In the genomic region with DNA sequence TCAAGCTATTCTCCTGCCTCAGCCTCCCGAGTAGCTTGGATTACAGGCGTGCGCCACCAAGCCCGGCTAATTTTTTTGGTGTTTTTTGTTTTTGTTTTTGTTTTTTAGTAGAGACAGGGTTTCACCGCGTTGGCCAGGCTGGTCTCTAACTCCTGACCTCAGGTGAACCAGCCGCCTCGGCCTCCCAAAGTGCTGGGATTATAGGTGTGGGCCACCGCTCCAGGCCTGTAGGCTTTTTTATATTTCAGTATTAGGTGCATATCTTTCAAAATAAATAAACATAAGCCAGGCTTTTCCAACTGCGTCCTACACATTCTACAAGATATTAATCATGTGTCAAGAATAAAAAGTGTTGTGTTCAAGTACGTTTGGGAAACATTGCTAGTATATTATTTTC, we compare ENCODE assay signal across 9 cellular contexts. TPM values are rescaled to one million over a fixed set of nuclear protein-coding genes. Genes with fewer than 3 reads are reported as not detected.
A peak's percentile ranks its signal among the peaks of the same experiment; 100 is the strongest.
DNase-seq lines count a peak whose midpoint lies in the region; ATAC-seq, FAIRE-seq and TF ChIP-seq lines count a peak whose summit lies in the region.
"Not testable (repeated sequence)": the region's sequence is repeated elsewhere in the genome, so short reads cannot be mapped to it uniquely, and the experiment has no call there.
"Had no signal": no experiment of that assay in that cellular context is flagged by ENCODE, and none has a peak within 500 bp of the region (broad histone marks: within the 10 kb centered on the region; RNA-seq: fewer than 3 reads in every experiment).

No MANE protein-coding gene starts in this region.

- in situ Hi-C loops in IMR-90 (cut with MboI; ENCODE audit: low sequenced_read_pairs), result not testable (repeated sequence)

- H2BK120ac ChIP-seq in IMR-90 (ENCODE audit: low read depth, low read length), result 0 out of 2 replicates have a peak overlapping the region, but pooled peaks have one; percentile 23
- not testable (repeated sequence) for H2BK120ac ChIP-seq in neuronal stem cell (ENCODE audit: low read depth, low read length)

- not testable (repeated sequence) for TF ChIP-seq POLR2A in IMR-90 (IDR thresholded peaks at IDR 0.05; ENCODE audit: low read depth, low read length)

- ATAC-seq in IMR-90 (ENCODE audit: low read depth), result not testable (repeated sequence)

- H3K36me3 ChIP-seq in BLaER1 treated with 17β-estradiol and CSF1 and Interleukin-3, amounts not matched to agents 10 nM and 100 nM; IMR-90 (ENCODE audit: control insufficient read depth, insufficient read depth, low read length); ascending aorta; kidney (ENCODE audit: control insufficient read depth in 1 of 2, insufficient read depth in 2 of 2, low read length in 2 of 2); neuronal stem cell (replicated peaks in 1 of 2; ENCODE audit: control insufficient read depth in 2 of 2, insufficient read depth in 2 of 2, low read length in 2 of 2); subcutaneous abdominal adipose tissue (ENCODE audit: control insufficient read depth in 5 of 5, insufficient read depth in 5 of 5, low read length in 5 of 5): not testable (repeated sequence)

- peak overlapping the region; percentile 71; the same call in 1 of the 2 replicates for H3K56ac ChIP-seq in IMR-90 (ENCODE audit: extremely low read depth, insufficient read depth, low read length)

- H2AK9ac ChIP-seq in IMR-90 (replicated peaks; ENCODE audit: low read depth, low read length, poor library complexity), result not testable (repeated sequence)

- not testable (repeated sequence) for H2AK5ac ChIP-seq in IMR-90 (ENCODE audit: low read depth, low read length); neuronal stem cell (ENCODE audit: low read depth, low read length)

- not testable (repeated sequence) for H3K18ac ChIP-seq in IMR-90 (ENCODE audit: low read depth, low read length); neuronal stem cell (ENCODE audit: low read length)

- not testable (repeated sequence) for H3K23ac ChIP-seq in IMR-90 (ENCODE audit: low read depth, low read length); neuronal stem cell (ENCODE audit: low read depth, low read length, poor library complexity)

- H3K4me3 ChIP-seq in BLaER1 treated with 17β-estradiol and CSF1 and Interleukin-3, amounts not matched to agents 10 nM and 100 nM, result peak overlapping the region; percentile 70 to 82 (median 79)
- peak overlapping the region; percentile 61 for H3K4me3 ChIP-seq in IMR-90 (ENCODE audit: insufficient read depth, low read depth, low read length)
- peak overlapping the region; percentile 59 to 79 for H3K4me3 ChIP-seq in ascending aorta
- peak overlapping the region; percentile 51 for H3K4me3 ChIP-seq in epithelial cell of esophagus (ENCODE audit: low read length)
- H3K4me3 ChIP-seq in kidney (ENCODE audit: low read length in 2 of 2), result peak overlapping the region; percentile 49 to 72
- peak overlapping the region in 1 of 2 donors; percentile 50 for H3K4me3 ChIP-seq in neuronal stem cell (ENCODE audit: low read length in 2 of 2)
- peak overlapping the region; percentile 53 to 69 (median 65) for H3K4me3 ChIP-seq in subcutaneous abdominal adipose tissue (ENCODE audit: low read depth in 1 of 5, low read length in 5 of 5)

- H3K14ac ChIP-seq in IMR-90 (replicated peaks; ENCODE audit: low read depth, low read length); neuronal stem cell (ENCODE audit: low read length): not testable (repeated sequence)

- peak overlapping the region; percentile 47 to 89 (median 85); a peak in 16 of 22 replicates for H3K9ac ChIP-seq in BLaER1 treated with 17β-estradiol and CSF1 and Interleukin-3, amounts not matched to agents 10 nM and 100 nM
- H3K9ac ChIP-seq in IMR-90 (ENCODE audit: low read depth, low read length) (0 out of 2 replicates have a peak overlapping the region, but pooled peaks have one; percentile 63), subcutaneous abdominal adipose tissue (ENCODE audit: low read length in 5 of 5) (peak overlapping the region in 1 of 5 donors; percentile 52)
- H3K9ac ChIP-seq in kidney (ENCODE audit: low read length in 2 of 2); neuronal stem cell (ENCODE audit: low read depth, low read length, poor library complexity): not testable (repeated sequence)

- POLR2A ChIA-PET in IMR-90 (lab: Charles Lee; ENCODE audit: unreplicated experiment), result not testable (repeated sequence)

- H2BK12ac ChIP-seq in neuronal stem cell (ENCODE audit: low read length), result not testable (repeated sequence)

- no CpG with 5 or more reads among the region's 11 CpGs for WGBS in IMR-90 (ENCODE audit: extremely low coverage in 2 of 2, insufficient read length in 1 of 2), 2 experiments
- WGBS in neuronal stem cell (ENCODE audit: extremely low coverage in 2 of 2, insufficient read length in 2 of 2, insufficient replicate concordance in 1 of 2), 2 donors, result no CpG with 5 or more reads among the region's 11 CpGs

- not testable (repeated sequence) for H3K9me3 ChIP-seq in BLaER1 treated with 17β-estradiol and CSF1 and Interleukin-3, amounts not matched to agents 10 nM and 100 nM (replicated peaks in 1 of 11); IMR-90 (ENCODE audit: control insufficient read depth, insufficient read depth, low read length); ascending aorta; kidney (ENCODE audit: control insufficient read depth in 1 of 2, low read length in 2 of 2); neuronal stem cell (replicated peaks in 1 of 2; ENCODE audit: control insufficient read depth in 2 of 2, insufficient read depth in 1 of 2, low read depth in 1 of 2, low read length in 2 of 2); subcutaneous abdominal adipose tissue (ENCODE audit: control insufficient read depth in 5 of 5, low read length in 5 of 5)

- H2AFZ ChIP-seq in IMR-90 (replicated peaks; ENCODE audit: low read length, poor library complexity), result not testable (repeated sequence)
- peak overlapping the region; percentile 79 for H2AFZ ChIP-seq in neuronal stem cell (ENCODE audit: low read length)

- TF ChIP-seq RAD21 in IMR-90 (IDR thresholded peaks at IDR 0.05; ENCODE audit: low read length), result not testable (repeated sequence)

- not testable (repeated sequence) for H3K27me3 Mint-ChIP-seq in T-helper 2 cell treated with Interferon-gamma antibody and Interleukin-4, amounts not matched to agents 5 μg/mL and 100 μg/mL, for 36 hours (ENCODE audit: low read depth)

- H3K4ac ChIP-seq in IMR-90 (ENCODE audit: low read depth, low read length), result peak overlapping the region; percentile 64; the same call in 1 of the 2 replicates
- not testable (repeated sequence) for H3K4ac ChIP-seq in neuronal stem cell (ENCODE audit: low read length)

- not testable (repeated sequence) for H2BK20ac ChIP-seq in IMR-90 (ENCODE audit: low read depth, low read length)

- dilution Hi-C loops in IMR-90 (cut with HindIII; ENCODE audit: low sequenced_read_pairs, unreplicated experiment), result not testable (repeated sequence)

- CTCF ChIA-PET in IMR-90 (lab: Yijun Ruan, JAX), result not testable (repeated sequence)

- FAIRE-seq in kidney (lab: Jason Lieb, UNC), result not testable (repeated sequence)

- BruUV-seq in IMR-90 (replicated peaks; lab: Mats Ljungman, UMichigan), result not testable (repeated sequence)

- peak overlapping the region; percentile 62 for H2BK5ac ChIP-seq in IMR-90 (ENCODE audit: low read depth, low read length, poor library complexity, severe bottlenecking)
- H2BK5ac ChIP-seq in neuronal stem cell (ENCODE audit: low read length), result not testable (repeated sequence)

- H3K27ac Mint-ChIP-seq in T-helper 2 cell treated with Interferon-gamma antibody and Interleukin-4, amounts not matched to agents 5 μg/mL and 100 μg/mL, for 36 hours, result peak overlapping the region; percentile 83

- intact Hi-C loops in IMR-90 (cut with micrococcal nuclease); kidney (cut with DNase I): not testable (repeated sequence)
- intact Hi-C loops in ascending aorta (cut with DNase I), result loop anchor here (10.0 kb wide), 1 partner anchor 209 kb away; no protein-coding TSS in a partner anchor

- H3K4me3 Mint-ChIP-seq in T-helper 2 cell treated with Interferon-gamma antibody and Interleukin-4, amounts not matched to agents 5 μg/mL and 100 μg/mL, for 36 hours, result peak overlapping the region; percentile 83

- H3K4me2 ChIP-seq in BLaER1 treated with 17β-estradiol and CSF1 and Interleukin-3, amounts not matched to agents 10 nM and 100 nM, result peak overlapping the region; percentile 30 to 65 (median 60); a peak in 17 of 22 replicates
- H3K4me2 ChIP-seq in IMR-90 (ENCODE audit: low read depth, low read length), result peak overlapping the region; percentile 85
- not testable (repeated sequence) for H3K4me2 ChIP-seq in neuronal stem cell (ENCODE audit: insufficient read depth, low read length, poor library complexity, severe bottlenecking)

- H3K79me1 ChIP-seq in IMR-90 (ENCODE audit: low read depth in 1 of 2, low read length in 2 of 2); neuronal stem cell (ENCODE audit: low read depth, low read length): not testable (repeated sequence)

- H4K5ac ChIP-seq in IMR-90 (ENCODE audit: low read depth, low read length), result peak overlapping the region; percentile 89; the same call in 1 of the 2 replicates

- not testable (repeated sequence) for TF ChIP-seq CTCF in IMR-90 (conservative IDR thresholded peaks at IDR 0.05; ENCODE audit: low read depth, low read length); ascending aorta (IDR thresholded peaks at IDR 0.05); epithelial cell of esophagus (IDR thresholded peaks at IDR 0.05; ENCODE audit: insufficient read depth, low read depth, low read length, missing control alignments); kidney (IDR thresholded peaks at IDR 0.05; ENCODE audit: borderline replicate concordance, extremely low read depth, insufficient read depth)

- DNase-seq in IMR-90; T-helper 2 cell treated with Interferon-gamma antibody and Interleukin-4, amounts not matched to agents 5 μg/mL and 100 μg/mL, for 36 hours (ENCODE audit: low spot score); ascending aorta (ENCODE audit: low spot score in 2 of 2); epithelial cell of esophagus (ENCODE audit: low read depth); kidney; neuronal stem cell (ENCODE audit: low spot score): not testable (repeated sequence)

- not testable (repeated sequence) for H3K9me1 ChIP-seq in IMR-90 (ENCODE audit: insufficient read depth, low read length)

- H3K27me3 ChIP-seq in BLaER1 treated with 17β-estradiol and CSF1 and Interleukin-3, amounts not matched to agents 10 nM and 100 nM; IMR-90 (ENCODE audit: control insufficient read depth, insufficient read depth, low read length); ascending aorta; neuronal stem cell (ENCODE audit: control insufficient read depth in 3 of 3, insufficient read depth in 3 of 3, low read depth in 1 of 3, low read length in 3 of 3); subcutaneous abdominal adipose tissue (ENCODE audit: control insufficient read depth in 5 of 5, insufficient read depth in 4 of 5, low read length in 5 of 5): not testable (repeated sequence)

- H4K91ac ChIP-seq in IMR-90 (ENCODE audit: insufficient read depth, low read depth, low read length); neuronal stem cell (ENCODE audit: low read depth, low read length, poor library complexity): not testable (repeated sequence)

- H3K9me3 Mint-ChIP-seq in T-helper 2 cell treated with Interferon-gamma antibody and Interleukin-4, amounts not matched to agents 5 μg/mL and 100 μg/mL, for 36 hours, result not testable (repeated sequence)

- H3K27ac ChIP-seq in BLaER1 treated with 17β-estradiol and CSF1 and Interleukin-3, amounts not matched to agents 10 nM and 100 nM, result peak overlapping the region in 10 of 11 experiments; percentile 29 to 90 (median 72); a peak in 19 of 22 replicates
- H3K27ac ChIP-seq in IMR-90 (ENCODE audit: insufficient read depth, low read length) (peak overlapping the region; percentile 69; the same call in 1 of the 2 replicates), ascending aorta (peak overlapping the region; percentile 52 to 76), kidney (ENCODE audit: low read depth in 2 of 2, low read length in 2 of 2) (peak overlapping the region in 1 of 2 donors; percentile 51)
- H3K27ac ChIP-seq in neuronal stem cell (replicated peaks; ENCODE audit: low read length); subcutaneous abdominal adipose tissue (ENCODE audit: low read depth, low read length): not testable (repeated sequence)

- H3K36me3 Mint-ChIP-seq in T-helper 2 cell treated with Interferon-gamma antibody and Interleukin-4, amounts not matched to agents 5 μg/mL and 100 μg/mL, for 36 hours (ENCODE audit: low read depth), result not testable (repeated sequence)

- H2BK15ac ChIP-seq in IMR-90 (ENCODE audit: low read depth, low read length); neuronal stem cell (ENCODE audit: low read length): not testable (repeated sequence)

- not testable (repeated sequence) for H3K4me1 ChIP-seq in BLaER1 treated with 17β-estradiol and CSF1 and Interleukin-3, amounts not matched to agents 10 nM and 100 nM; IMR-90 (ENCODE audit: control insufficient read depth, insufficient read depth, low read length); ascending aorta; kidney (ENCODE audit: control insufficient read depth in 1 of 2, insufficient read depth in 1 of 2, low read depth in 1 of 2, low read length in 2 of 2); neuronal stem cell (ENCODE audit: control insufficient read depth in 2 of 2, insufficient read depth in 1 of 2, low read depth in 1 of 2, low read length in 2 of 2); subcutaneous abdominal adipose tissue (ENCODE audit: control insufficient read depth in 5 of 5, insufficient read depth in 5 of 5, low read length in 5 of 5)

- H4K8ac ChIP-seq in IMR-90 (ENCODE audit: low read depth in 2 of 2, low read length in 2 of 2), result peak overlapping the region; percentile 89 to 95
- H4K8ac ChIP-seq in neuronal stem cell (ENCODE audit: low read depth, low read length), result not testable (repeated sequence)

- not testable (repeated sequence) for H3K4me1 Mint-ChIP-seq in T-helper 2 cell treated with Interferon-gamma antibody and Interleukin-4, amounts not matched to agents 5 μg/mL and 100 μg/mL, for 36 hours (ENCODE audit: low read depth)

- H4K20me1 ChIP-seq in BLaER1 treated with 17β-estradiol and CSF1 and Interleukin-3, amounts not matched to agents 10 nM and 100 nM, result peaks cover 0 to 16% (median 0%) of the 10 kb centered on the region in 11 experiments; a peak in 9 of 22 replicates
- H4K20me1 ChIP-seq in IMR-90 (ENCODE audit: insufficient read depth, low read length), result not testable (repeated sequence)

RNA-seq across cellular contexts. Expression of gene NUTM2F, which starts 45.3 kb away (rescaled TPM):
- total RNA-seq in IMR-90 (2012; rRNA removed), result not detected in 2 replicates
- polyA plus RNA-seq in IMR-90 (2012; rRNA removed), result not detected in 2 replicates
- polyA plus RNA-seq in IMR-90 (2012; cell fraction: cytosol; rRNA removed), result not detected in 2 replicates
- not detected in 2 replicates for polyA plus RNA-seq in IMR-90 (2012; cell fraction: nucleus; rRNA removed; ENCODE audit: low replicate concordance)
- total RNA-seq in ascending aorta, result not detected
- not detected for total RNA-seq in kidney
- not detected for polyA plus RNA-seq in kidney (ENCODE audit: insufficient read depth, low read depth, low replicate concordance)
- 0.10 TPM for polyA plus RNA-seq in neuronal stem cell (2013, experiment 1 of 2)
- polyA plus RNA-seq in neuronal stem cell (2013, experiment 2 of 2), result 0.08 TPM
- total RNA-seq: T-helper 2 cell treated with Interferon-gamma antibody and Interleukin-4, amounts not matched to agents 100 ng/mL and 5 ng/mL, for 36 hours had no signal
